In genomic region chr9:134663084-134663483, GRCh38 we compare ENCODE assay signal across 1 cellular context.
TF ChIP-seq lines count a peak whose summit lies in the region.

No MANE protein-coding gene starts in this region.

TF ChIP-seq in SK-N-SH, 30 proteins besides CTCF, POLR2A, EP300 and RAD21 (continued from another document):
- TF ChIP-seq PBX3 (IDR thresholded peaks at IDR 0.05) (no peak), TCF12 (IDR thresholded peaks at IDR 0.05) (no peak), USF2 (IDR thresholded peaks at IDR 0.05; ENCODE audit: borderline replicate concordance, low read depth, low read length) (no peak), NFIC (IDR thresholded peaks at IDR 0.05; ENCODE audit: borderline replicate concordance) (no peak), SMC3 (IDR thresholded peaks at IDR 0.05; ENCODE audit: low read depth, low read length) (no peak), YY1 (IDR thresholded peaks at IDR 0.05; ENCODE audit: low read depth) (no peak), GABPA (IDR thresholded peaks at IDR 0.05; ENCODE audit: low read depth) (no peak), NRF1 (IDR thresholded peaks at IDR 0.05; ENCODE audit: low read depth, low read length) (no peak), CHD2 (IDR thresholded peaks at IDR 0.05; ENCODE audit: low read length, partially characterized antibody) (no peak), ELF1 (IDR thresholded peaks at IDR 0.05) (no peak), FOXJ3 (CRISPR knock-in tag; IDR thresholded peaks at IDR 0.05) (no peak)
